Comparison of ENCODE assay signal across 36 cellular contexts in the genomic region with DNA sequence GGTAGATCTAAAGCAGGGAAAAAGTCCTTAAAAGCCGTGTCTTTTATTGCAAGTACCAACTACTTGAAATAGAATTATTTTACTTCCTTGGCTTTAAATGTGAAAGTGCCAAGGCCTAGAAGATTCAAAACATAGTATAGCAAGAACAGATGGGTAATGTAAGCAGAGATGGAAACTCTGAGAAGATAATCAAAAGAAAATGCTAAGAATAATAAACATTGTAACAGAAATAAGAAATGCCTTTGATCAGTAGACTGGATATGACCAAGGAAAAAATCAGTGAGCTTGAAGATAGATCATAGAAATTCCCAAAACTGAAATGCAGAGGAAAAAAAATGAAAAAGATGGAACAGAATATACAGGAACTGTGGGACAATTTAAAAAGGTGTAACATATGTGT.
"Had no signal": no experiment of that assay in that cellular context is flagged by ENCODE, and none has a peak within 500 bp of the region (broad histone marks: within the 10 kb centered on the region; RNA-seq: fewer than 3 reads in every experiment).

No MANE protein-coding gene starts in this region.

- ATAC-seq: activated CD4-positive, CD25-positive, alpha-beta regulatory T cell treated with anti-CD3 and anti-CD28 coated beads, Interleukin-2, amount 50 U/mL, for 24 hours; activated CD8-positive, alpha-beta memory T cell treated with anti-CD3 and anti-CD28 coated beads, Interleukin-2, amount 10 ng/mL, durations not matched to agents 7 days and 5 days; activated CD8-positive, alpha-beta T cell treated with anti-CD3 and anti-CD28 coated beads for 36 hours; activated naive CD8-positive, alpha-beta T cell treated with anti-CD3 and anti-CD28 coated beads, Interleukin-2, amount 50 U/mL, for 24 hours; esophagus mucosa; gastroesophageal sphincter; heart right ventricle; T-helper 17 cell had no signal

- H3K27me3 Mint-ChIP-seq: activated B cell treated with CpG ODN at 0.5 μM for 24 hours; activated CD8-positive, alpha-beta memory T cell treated with anti-CD3 and anti-CD28 coated beads, Interleukin-2, amount 10 ng/mL, durations not matched to agents 7 days and 5 days; activated naive CD4-positive, alpha-beta T cell treated with anti-CD3 and anti-CD28 coated beads, Interleukin-2, amount 50 U/mL, for 24 hours; activated naive CD8-positive, alpha-beta T cell treated with anti-CD3 and anti-CD28 coated beads for 36 hours; activated naive CD8-positive, alpha-beta T cell treated with anti-CD3 and anti-CD28 coated beads, Interleukin-2, amount 50 U/mL, for 24 hours; brain; dendritic cell treated with granulocyte-macrophage colony-stimulating factor and Interleukin-4, amounts not matched to agents 40 ng/mL and 50 ng/mL, for 4 days; T-helper 17 cell had no signal

- H3K4me3 Mint-ChIP-seq: activated B cell treated with CpG ODN at 0.5 μM for 24 hours; activated CD8-positive, alpha-beta memory T cell treated with anti-CD3 and anti-CD28 coated beads, Interleukin-2, amount 10 ng/mL, durations not matched to agents 7 days and 5 days; activated CD8-positive, alpha-beta T cell treated with anti-CD3 and anti-CD28 coated beads for 36 hours; activated naive CD4-positive, alpha-beta T cell treated with anti-CD3 and anti-CD28 coated beads for 36 hours; activated naive CD4-positive, alpha-beta T cell treated with anti-CD3 and anti-CD28 coated beads, Interleukin-2, amount 50 U/mL, for 24 hours; activated naive CD8-positive, alpha-beta T cell treated with anti-CD3 and anti-CD28 coated beads for 36 hours; activated naive CD8-positive, alpha-beta T cell treated with anti-CD3 and anti-CD28 coated beads, Interleukin-2, amount 50 U/mL, for 24 hours; activated T-helper 1 cell treated with anti-CD3 and anti-CD28 coated beads, Interleukin-12 subunit alpha, Interleukin-12 subunit beta, Interleukin-2, Interleukin-4 antibody, amounts not matched to agents 30 ng/mL and 10 ng/mL and 1 ng/mL, durations not matched to agents 14 hours and 24 hours and 36 hours; brain; central memory CD8-positive, alpha-beta T cell; dendritic cell treated with granulocyte-macrophage colony-stimulating factor and Interleukin-4, amounts not matched to agents 40 ng/mL and 50 ng/mL, for 4 days; endodermal cell; T-helper 17 cell; T-helper 2 cell treated with Interferon-gamma antibody and Interleukin-4, amounts not matched to agents 5 μg/mL and 100 μg/mL, for 36 hours had no signal

- H3K36me3 Mint-ChIP-seq: activated CD8-positive, alpha-beta memory T cell treated with anti-CD3 and anti-CD28 coated beads, Interleukin-2, amount 10 ng/mL, durations not matched to agents 7 days and 5 days; activated naive CD4-positive, alpha-beta T cell treated with anti-CD3 and anti-CD28 coated beads, Interleukin-2, amount 50 U/mL, for 24 hours; activated naive CD8-positive, alpha-beta T cell treated with anti-CD3 and anti-CD28 coated beads for 36 hours; brain had no signal

- H3K27me3 ChIP-seq: adrenal gland, dorsolateral prefrontal cortex, gastroesophageal sphincter, heart right ventricle had no signal

- H3K27ac ChIP-seq: adrenal gland, coronary artery, dorsolateral prefrontal cortex, gastroesophageal sphincter, heart right ventricle, WERI-Rb-1 had no signal

- H3K9me3 Mint-ChIP-seq: activated B cell treated with CpG ODN at 0.5 μM for 24 hours; activated CD8-positive, alpha-beta T cell treated with anti-CD3 and anti-CD28 coated beads for 36 hours; activated naive CD4-positive, alpha-beta T cell treated with anti-CD3 and anti-CD28 coated beads for 36 hours; activated naive CD4-positive, alpha-beta T cell treated with anti-CD3 and anti-CD28 coated beads, Interleukin-2, amount 50 U/mL, for 24 hours; activated naive CD8-positive, alpha-beta T cell treated with anti-CD3 and anti-CD28 coated beads for 36 hours; activated naive CD8-positive, alpha-beta T cell treated with anti-CD3 and anti-CD28 coated beads, Interleukin-2, amount 50 U/mL, for 24 hours; activated T-helper 1 cell treated with anti-CD3 and anti-CD28 coated beads, Interleukin-12 subunit alpha, Interleukin-12 subunit beta, Interleukin-2, Interleukin-4 antibody, amounts not matched to agents 30 ng/mL and 10 ng/mL and 1 ng/mL, durations not matched to agents 14 hours and 24 hours and 36 hours; activated T-helper 2 cell treated with anti-CD3 and anti-CD28 coated beads, Interferon-gamma antibody, Interleukin-2, Interleukin-4, amounts not matched to agents 10 μg/mL and 5 μg/mL and 100 μg/mL, durations not matched to agents 14 hours and 24 hours and 36 hours; dendritic cell treated with granulocyte-macrophage colony-stimulating factor and Interleukin-4, amounts not matched to agents 40 ng/mL and 50 ng/mL, for 4 days; endodermal cell; T-helper 2 cell treated with Interferon-gamma antibody and Interleukin-4, amounts not matched to agents 5 μg/mL and 100 μg/mL, for 36 hours had no signal

- H3K4me1 ChIP-seq: adrenal gland had no signal

- H3K27ac Mint-ChIP-seq: activated B cell treated with CpG ODN at 0.5 μM for 24 hours; activated CD8-positive, alpha-beta memory T cell treated with anti-CD3 and anti-CD28 coated beads, Interleukin-2, amount 10 ng/mL, durations not matched to agents 7 days and 5 days; activated CD8-positive, alpha-beta T cell treated with anti-CD3 and anti-CD28 coated beads for 36 hours; activated naive CD4-positive, alpha-beta T cell treated with anti-CD3 and anti-CD28 coated beads for 36 hours; activated naive CD4-positive, alpha-beta T cell treated with anti-CD3 and anti-CD28 coated beads, Interleukin-2, amount 50 U/mL, for 24 hours; activated naive CD8-positive, alpha-beta T cell treated with anti-CD3 and anti-CD28 coated beads for 36 hours; activated naive CD8-positive, alpha-beta T cell treated with anti-CD3 and anti-CD28 coated beads, Interleukin-2, amount 50 U/mL, for 24 hours; activated T-helper 1 cell treated with anti-CD3 and anti-CD28 coated beads, Interleukin-12 subunit alpha, Interleukin-12 subunit beta, Interleukin-2, Interleukin-4 antibody, amounts not matched to agents 30 ng/mL and 10 ng/mL and 1 ng/mL, durations not matched to agents 14 hours and 24 hours and 36 hours; activated T-helper 2 cell treated with anti-CD3 and anti-CD28 coated beads, Interferon-gamma antibody, Interleukin-2, Interleukin-4, amounts not matched to agents 10 μg/mL and 5 μg/mL and 100 μg/mL, durations not matched to agents 14 hours and 24 hours and 36 hours; brain; dendritic cell treated with granulocyte-macrophage colony-stimulating factor and Interleukin-4, amounts not matched to agents 40 ng/mL and 50 ng/mL, for 4 days; endodermal cell; T-helper 17 cell; T-helper 2 cell treated with Interferon-gamma antibody and Interleukin-4, amounts not matched to agents 5 μg/mL and 100 μg/mL, for 36 hours had no signal

- H3K4me1 Mint-ChIP-seq: activated B cell treated with CpG ODN at 0.5 μM for 24 hours; activated CD8-positive, alpha-beta memory T cell treated with anti-CD3 and anti-CD28 coated beads, Interleukin-2, amount 10 ng/mL, durations not matched to agents 7 days and 5 days; activated naive CD4-positive, alpha-beta T cell treated with anti-CD3 and anti-CD28 coated beads, Interleukin-2, amount 50 U/mL, for 24 hours; activated naive CD8-positive, alpha-beta T cell treated with anti-CD3 and anti-CD28 coated beads, Interleukin-2, amount 50 U/mL, for 24 hours; central memory CD8-positive, alpha-beta T cell; endodermal cell; T-helper 17 cell had no signal

- H3K9me3 ChIP-seq: adrenal gland, gastroesophageal sphincter, heart right ventricle had no signal

- H3K4me3 ChIP-seq: adrenal gland, coronary artery, dorsolateral prefrontal cortex, gastroesophageal sphincter, heart right ventricle had no signal

- H3K36me3 ChIP-seq: adrenal gland, gastroesophageal sphincter, heart right ventricle, WERI-Rb-1 had no signal

- DNase-seq: activated B cell treated with CpG ODN at 0.5 μM for 24 hours; activated CD4-positive, alpha-beta T cell treated with anti-CD3 and anti-CD28 coated beads for 48 hours; activated CD4-positive, alpha-beta T cell treated with anti-CD3 and anti-CD28 coated beads, Interleukin-2, amount 50 U/mL, for 1 hour; activated CD4-positive, alpha-beta T cell treated with anti-CD3 and anti-CD28 coated beads, Interleukin-2, amount 50 U/mL, for 48 hours; activated CD8-positive, alpha-beta memory T cell treated with anti-CD3 and anti-CD28 coated beads, Interleukin-2, amount 10 ng/mL, durations not matched to agents 7 days and 5 days; activated CD8-positive, alpha-beta memory T cell treated with anti-CD3 and anti-CD28 coated beads, Interleukin-2, amount 50 U/mL, for 4 hours; activated CD8-positive, alpha-beta T cell treated with anti-CD3 and anti-CD28 coated beads for 36 hours; activated effector memory CD4-positive, alpha-beta T cell treated with anti-CD3 and anti-CD28 coated beads, Interleukin-2, amount 50 U/mL, for 16 hours; activated naive CD4-positive, alpha-beta T cell treated with anti-CD3 and anti-CD28 coated beads for 36 hours; activated naive CD8-positive, alpha-beta T cell treated with anti-CD3 and anti-CD28 coated beads for 36 hours; activated naive CD8-positive, alpha-beta T cell treated with anti-CD3 and anti-CD28 coated beads, Interleukin-2, amount 50 U/mL, for 24 hours; activated T-cell treated with anti-CD3 and anti-CD28 coated beads, Interleukin-2, amount 50 U/mL, for 1 hour; activated T-cell treated with anti-CD3 and anti-CD28 coated beads, Interleukin-2, amount 50 U/mL, for 48 hours; adrenal gland; amygdala; aorta; dorsolateral prefrontal cortex; effector memory CD4-positive, alpha-beta T cell; endodermal cell; foreskin melanocyte; heart right ventricle; T-helper 1 cell; T-helper 17 cell; T1000; WERI-Rb-1 had no signal
